ENCODE assay signal across 20 cellular contexts in the genomic region with DNA sequence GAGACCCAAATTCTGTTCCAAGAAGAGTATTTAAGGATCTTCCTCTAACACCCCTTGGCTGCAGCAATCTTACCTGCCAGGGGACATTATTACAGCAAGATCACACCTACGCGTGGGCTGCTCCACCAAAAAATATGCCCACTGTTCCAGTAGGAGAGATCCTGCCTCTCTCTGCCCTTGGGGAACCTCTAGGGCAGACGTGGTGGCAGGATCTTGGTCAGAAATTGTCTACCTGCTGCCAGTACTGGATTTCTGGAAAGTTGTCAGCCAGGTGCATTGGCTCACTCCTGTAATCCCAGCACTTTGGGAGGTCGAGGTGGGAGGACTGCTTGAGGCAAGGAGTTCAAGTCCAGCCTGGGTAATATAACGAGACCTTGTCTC.
"Had no signal": no experiment of that assay in that cellular context is flagged by ENCODE, and none has a peak within 500 bp of the region (broad histone marks: within the 10 kb centered on the region; RNA-seq: fewer than 3 reads in every experiment).

No MANE protein-coding gene starts in this region.

- H3K27me3 Mint-ChIP-seq: activated B cell treated with CpG ODN at 0.5 μM for 24 hours; activated CD4-positive, alpha-beta memory T cell treated with anti-CD3 and anti-CD28 coated beads, Interleukin-2, amount 10 ng/mL, durations not matched to agents 7 days and 5 days; activated naive CD8-positive, alpha-beta T cell treated with anti-CD3 and anti-CD28 coated beads, Interleukin-2, amount 10 ng/mL, durations not matched to agents 7 days and 5 days; activated T-helper 17 cell treated with anti-CD3 and anti-CD28 coated beads, Interleukin-2, amount 50 U/mL, for 72 hours had no signal

- H3K4me1 ChIP-seq: left lung, spleen had no signal

- H3K27ac Mint-ChIP-seq: activated B cell treated with CpG ODN at 0.5 μM for 24 hours; activated CD4-positive, alpha-beta memory T cell treated with anti-CD3 and anti-CD28 coated beads, Interleukin-2, amount 10 ng/mL, durations not matched to agents 7 days and 5 days; activated naive CD8-positive, alpha-beta T cell treated with anti-CD3 and anti-CD28 coated beads, Interleukin-2, amount 10 ng/mL, durations not matched to agents 7 days and 5 days; activated T-helper 17 cell treated with anti-CD3 and anti-CD28 coated beads, Interleukin-2, amount 50 U/mL, for 72 hours; brain; T-helper 2 cell treated with Interferon-gamma antibody and Interleukin-4, amounts not matched to agents 5 μg/mL and 100 μg/mL, for 36 hours had no signal

- H3K9me3 Mint-ChIP-seq: neural crest cell had no signal

- H3K36me3 ChIP-seq: gastrocnemius medialis, left lung, spleen, upper lobe of left lung had no signal

- H3K36me3 Mint-ChIP-seq: activated naive CD8-positive, alpha-beta T cell treated with anti-CD3 and anti-CD28 coated beads, Interleukin-2, amount 10 ng/mL, durations not matched to agents 7 days and 5 days; brain had no signal

- H3K9me3 ChIP-seq: gastrocnemius medialis, left lung, upper lobe of left lung had no signal

- H3K4me3 Mint-ChIP-seq: activated B cell treated with CpG ODN at 0.5 μM for 24 hours; activated CD4-positive, alpha-beta memory T cell treated with anti-CD3 and anti-CD28 coated beads, Interleukin-2, amount 10 ng/mL, durations not matched to agents 7 days and 5 days; activated naive CD8-positive, alpha-beta T cell treated with anti-CD3 and anti-CD28 coated beads, Interleukin-2, amount 10 ng/mL, durations not matched to agents 7 days and 5 days; activated T-helper 17 cell treated with anti-CD3 and anti-CD28 coated beads, Interleukin-2, amount 50 U/mL, for 72 hours; brain; neural crest cell; T-helper 2 cell treated with Interferon-gamma antibody and Interleukin-4, amounts not matched to agents 5 μg/mL and 100 μg/mL, for 36 hours had no signal

- ATAC-seq: activated T-helper 17 cell treated with anti-CD3 and anti-CD28 coated beads, Interleukin-2, amount 50 U/mL, for 72 hours had no signal

- H3K27me3 ChIP-seq: gastrocnemius medialis, left lung, spleen, upper lobe of left lung had no signal

- H3K4me1 Mint-ChIP-seq: activated B cell treated with CpG ODN at 0.5 μM for 24 hours; activated CD4-positive, alpha-beta memory T cell treated with anti-CD3 and anti-CD28 coated beads, Interleukin-2, amount 10 ng/mL, durations not matched to agents 7 days and 5 days; activated naive CD8-positive, alpha-beta T cell treated with anti-CD3 and anti-CD28 coated beads, Interleukin-2, amount 10 ng/mL, durations not matched to agents 7 days and 5 days; activated T-helper 17 cell treated with anti-CD3 and anti-CD28 coated beads, Interleukin-2, amount 50 U/mL, for 72 hours; brain had no signal

- DNase-seq: activated B cell treated with CpG ODN at 0.5 μM for 24 hours; activated CD4-positive, alpha-beta memory T cell treated with anti-CD3 and anti-CD28 coated beads, Interleukin-2, amount 10 ng/mL, durations not matched to agents 7 days and 5 days; activated CD4-positive, alpha-beta T cell treated with anti-CD3 and anti-CD28 coated beads for 4 hours; activated naive CD4-positive, alpha-beta T cell treated with Interleukin-2 at 50 U/mL for 16 hours; activated naive CD8-positive, alpha-beta T cell treated with anti-CD3 and anti-CD28 coated beads, Interleukin-2, amount 10 ng/mL, durations not matched to agents 7 days and 5 days; activated T-cell treated with anti-CD3 and anti-CD28 coated beads, Interleukin-2, amount 50 U/mL, for 1 hour; central memory CD4-positive, alpha-beta T cell; effector CD4-positive, alpha-beta T cell; gastrocnemius medialis; left lung; mammary epithelial cell; spleen; stimulated activated CD4-positive, alpha-beta T cell treated with anti-CD3 and anti-CD28 coated beads, Interleukin-4, amount 100 ng/mL, for 4 hours; stimulated activated naive CD4-positive, alpha-beta T cell; upper lobe of left lung had no signal

- H3K27ac ChIP-seq: coronary artery, left lung, spleen, upper lobe of left lung had no signal

- H3K4me3 ChIP-seq: coronary artery, gastrocnemius medialis, left lung, spleen, upper lobe of left lung had no signal
